14 cellular contexts compared by ENCODE assay signal in genomic region chr17:1977583-1978395, GRCh38. TPM values are rescaled to one million over a fixed set of nuclear protein-coding genes. Genes with fewer than 3 reads are reported as not detected.
DNase-seq lines count a peak whose midpoint lies in the region; TF ChIP-seq lines count a peak whose summit lies in the region.
"Had no signal": no experiment of that assay in that cellular context is flagged by ENCODE, and none has a peak within 500 bp of the region (broad histone marks: within the 10 kb centered on the region; RNA-seq: fewer than 3 reads in every experiment).

No MANE protein-coding gene starts in this region.

- H3K27ac ChIP-seq in BLaER1 (no peak overlapping the region), angular gyrus (ENCODE audit: low read depth, low read length) (peak overlapping the region; percentile 70), esophagus squamous epithelium (no peak overlapping the region), suprapubic skin (no peak overlapping the region)
- H3K27ac ChIP-seq: ovary had no signal

- H3K9me3 ChIP-seq in BLaER1 (no peaks in the 10 kb centered on the region), esophagus squamous epithelium (no peaks in the 10 kb centered on the region), suprapubic skin (no peaks in the 10 kb centered on the region)
- H3K9me3 ChIP-seq: MG63, ovary had no signal

- intact Hi-C loops in esophagus squamous epithelium (cut with DNase I): no loop called here

- no peak for TF ChIP-seq CTCF in esophagus squamous epithelium (IDR thresholded peaks at IDR 0.05)
- no peak for TF ChIP-seq CTCF in suprapubic skin (IDR thresholded peaks at IDR 0.05)

- peak; percentile 74 for DNase-seq in DMS53 (lab: John Stamatoyannopoulos, UW)
- peak; percentile 88 for DNase-seq in iPS-NIHi11 (ENCODE audit: low spot score)
- DNase-seq in esophagus squamous epithelium (lab: John Stamatoyannopoulos, UW): no peak
- DNase-seq in suprapubic skin (ENCODE audit: low spot score in 2 of 2): no peak
- DNase-seq in NK-92 treated with Interleukin-12 subunit alpha and Interleukin-12 subunit beta, amount 100 ng/mL, for 24 hours (lab: John Stamatoyannopoulos, UW): no peak
- DNase-seq: activated CD8-positive, alpha-beta memory T cell treated with anti-CD3 and anti-CD28 coated beads, Interleukin-2, amount 10 ng/mL, durations not matched to agents 7 days and 5 days; foreskin fibroblast; MG63; midbrain; NCI-H226; ovary had no signal

- no peak overlapping the region for H3K4me3 ChIP-seq in BLaER1
- H3K4me3 ChIP-seq in esophagus squamous epithelium: no peak overlapping the region
- H3K4me3 ChIP-seq in suprapubic skin: no peak overlapping the region
- H3K4me3 ChIP-seq: MG63, ovary had no signal

- peaks cover 93% of the 10 kb centered on the region for H3K4me1 ChIP-seq in BLaER1
- H3K4me1 ChIP-seq in esophagus squamous epithelium: peaks cover 0 to 44% (median 0%) of the 10 kb centered on the region in 3 donors
- H3K4me1 ChIP-seq in suprapubic skin: peaks cover 29% of the 10 kb centered on the region

- no peak overlapping the region for H3K9ac ChIP-seq in BLaER1

- 31 to 32% methylated on average over 21 of the region's 55 CpGs for WGBS in esophagus squamous epithelium, 2 donors
- 45% methylated on average over 42 of the region's 55 CpGs for WGBS in suprapubic skin

- TF ChIP-seq EP300 in suprapubic skin (IDR thresholded peaks at IDR 0.05): no peak

- H3K36me3 ChIP-seq in BLaER1: no peaks in the 10 kb centered on the region
- no peaks in the 10 kb centered on the region for H3K36me3 ChIP-seq in esophagus squamous epithelium
- no peaks in the 10 kb centered on the region for H3K36me3 ChIP-seq in suprapubic skin
- H3K36me3 ChIP-seq: MG63, ovary had no signal

- H3K27me3 ChIP-seq in BLaER1 (peaks cover 14% of the 10 kb centered on the region; the same call in 1 of the 2 replicates), esophagus squamous epithelium (peaks cover 0 to 42% (median 3%) of the 10 kb centered on the region in 4 donors), suprapubic skin (peaks cover 14% of the 10 kb centered on the region)
- H3K27me3 ChIP-seq: MG63, ovary had no signal

- no peak for TF ChIP-seq POLR2A in esophagus squamous epithelium (IDR thresholded peaks at IDR 0.05)
- TF ChIP-seq POLR2A in suprapubic skin (IDR thresholded peaks at IDR 0.05): no peak

- H4K20me1 ChIP-seq in BLaER1: peaks cover 99% of the 10 kb centered on the region

- peak overlapping the region; percentile 79 for H3K4me2 ChIP-seq in BLaER1

RNA-seq across cellular contexts. Expression of gene RTN4RL1, which starts 47.3 kb away (rescaled TPM):
- total RNA-seq in esophagus squamous epithelium: 1 to 10 TPM; 1.1 to 4.0 (median 2.0) TPM
- total RNA-seq in suprapubic skin: 10 to 100 TPM; 16.4 to 24.8 (median 21.6) TPM
- total RNA-seq: Daoy had no signal

RNA-seq across cellular contexts. Expression of gene DPH1, which starts 52.2 kb away (rescaled TPM):
- total RNA-seq in esophagus squamous epithelium (10 to 100 TPM; 14.9 to 55.7 (median 22.7) TPM), suprapubic skin (100 to 1,000 TPM in 1 of 4 donors, 10 to 100 TPM in 3; 58.7 to 115 (median 66.3) TPM)

Comparison
In these comparisons a context has a peak if more than half of its experiments do, and no peak if none do; other contexts are left out.
1. DNase-seq: peak in DMS53 (single experiment) and iPS-NIHi11 (single experiment); none in esophagus squamous epithelium (single experiment), suprapubic skin (0 of 2) and NK-92 treated with Interleukin-12 subunit alpha and Interleukin-12 subunit beta, amount 100 ng/mL, for 24 hours (single experiment).